Comparison of ENCODE assay signal across 8 cellular contexts in genomic region chr3:143121240-143122088, GRCh38. TPM values are rescaled to one million over a fixed set of nuclear protein-coding genes. Genes with fewer than 3 reads are reported as not detected.
A peak's percentile ranks its signal among the peaks of the same experiment; 100 is the strongest.
DNase-seq lines count a peak whose midpoint lies in the region; ATAC-seq, FAIRE-seq and TF ChIP-seq lines count a peak whose summit lies in the region.

No MANE protein-coding gene starts in this region.

- ATAC-seq in T-cell (replicated peaks in 1 of 4), result peak; percentile 30 to 52 (median 38)
- no peak for ATAC-seq in HG03139 (IDR thresholded peaks at IDR 0.05; ENCODE audit: unreplicated experiment)

- POLR2A ChIA-PET in T-cell (lab: Charles Lee), result interaction anchor here in 1 of 2 donors (0.6 kb wide), 1 partner anchor 856 kb away, joined by 3 read pairs; no protein-coding TSS in a partner anchor

- 0 out of 2 replicates have a peak, but pooled peaks cover 8% of the 10 kb centered on the region for H3K36me3 ChIP-seq in iPS-20b (ENCODE audit: insufficient read depth, low read depth, low read length)

- no peaks in the 10 kb centered on the region for H3K27me3 Mint-ChIP-seq in T-cell

- H3K9me3 Mint-ChIP-seq in T-cell, result no peaks in the 10 kb centered on the region

- H3K9ac ChIP-seq in iPS-20b (ENCODE audit: low read depth, low read length), result no peak overlapping the region; the same call in 1 of the 2 replicates

- H3K4me1 Mint-ChIP-seq in T-cell, result peaks cover 48 to 55% (median 54%) of the 10 kb centered on the region in 3 donors

- H3K27me3 ChIP-seq in iPS-20b (ENCODE audit: insufficient read depth, low read length), result peaks cover 35% of the 10 kb centered on the region

- no peak overlapping the region for H3K27ac ChIP-seq in iPS-20b (ENCODE audit: low read length)

- CTCF ChIA-PET in T-cell (lab: Charles Lee), result interaction anchor here in 1 of 2 donors (0.9 to 1.0 kb wide), 2 partner anchors 642 to 850 kb away, joined by 3 to 4 read pairs; partner anchors contain the start of gene DIPK2A

- peak overlapping the region; percentile 68 to 94 (median 76) for H3K4me3 Mint-ChIP-seq in T-cell

- DNase-seq in D721Med (ENCODE audit: insufficient read length, low spot score) (peak; percentile 32), H4 (ENCODE audit: low spot score) (peak; percentile 29), T-cell (peak in 33 of 34 experiments; percentile 34 to 80 (median 65)), amniotic stem cell (lab: John Stamatoyannopoulos, UW) (peak; percentile 6), urothelium cell line (ENCODE audit: low spot score) (no peak)
- DNase-seq in stimulated activated CD4-positive, alpha-beta T cell treated with anti-CD3 and anti-CD28 coated beads, Interleukin-12 subunit alpha, Interleukin-12 subunit beta, amount 100 ng/mL, for 48 hours (ENCODE audit: low read depth in 2 of 3, low spot score in 1 of 3), result peak; percentile 59 to 64 (median 62)

- H3K4me3 ChIP-seq in iPS-20b (ENCODE audit: low read length), result peak overlapping the region; percentile 93; the same call in 1 of the 2 replicates

- H3K27ac Mint-ChIP-seq in T-cell, result peak overlapping the region in 1 of 2 donors; percentile 52

- peaks cover 13% of the 10 kb centered on the region for H3K4me1 ChIP-seq in iPS-20b (ENCODE audit: insufficient read depth, low read length)

- FAIRE-seq in D721Med (lab: Jason Lieb, UNC) (no peak), urothelium cell line (lab: Jason Lieb, UNC) (no peak)

- H3K36me3 Mint-ChIP-seq in T-cell, result no peaks in the 10 kb centered on the region

- peak; percentile 56 for TF ChIP-seq CTCF in D721Med (IDR thresholded peaks at IDR 0.05; ENCODE audit: insufficient read depth, missing control alignments)

- H3K9me3 ChIP-seq in iPS-20b (ENCODE audit: insufficient read depth, low read depth, low read length), result no peaks in the 10 kb centered on the region

RNA-seq across cellular contexts. Expression of gene CHST2, which starts 1.9 kb away (rescaled TPM):
- total RNA-seq in H4 (2014; rRNA removed; shearing (Covaris generic)), result 0.88 and 0.89 TPM in 2 replicates
- 1 to 10 TPM; 1.7 to 5.6 (median 4.4) TPM for total RNA-seq in T-cell
